In the genomic region with DNA sequence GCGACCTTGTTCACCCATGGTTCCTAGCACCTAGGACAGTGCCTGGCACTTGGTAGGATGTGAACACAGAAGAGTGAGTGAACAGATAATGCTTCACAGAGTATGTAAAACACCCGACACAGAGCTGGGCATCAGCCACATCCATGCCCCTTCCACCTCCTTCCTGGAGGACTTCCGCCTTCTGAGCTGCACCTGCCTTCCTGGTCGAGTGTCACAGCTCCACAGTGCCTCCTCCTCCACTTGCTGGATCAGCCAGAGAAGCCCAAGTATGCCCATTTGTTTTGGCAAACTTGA, we compare ENCODE assay signal across 16 cellular contexts.
"Had no signal": no experiment of that assay in that cellular context is flagged by ENCODE, and none has a peak within 500 bp of the region (broad histone marks: within the 10 kb centered on the region; RNA-seq: fewer than 3 reads in every experiment).

No MANE protein-coding gene starts in this region.

- H3K36me3 Mint-ChIP-seq: natural killer cell had no signal

- H2AFZ ChIP-seq: hepatocyte had no signal

- H3K4me3 ChIP-seq: colonic mucosa, hepatocyte, ovary had no signal

- H3K4me3 Mint-ChIP-seq: endodermal cell, natural killer cell, neural crest cell had no signal

- H3K27me3 Mint-ChIP-seq: progenitor cell of endocrine pancreas had no signal

- H3K4me1 Mint-ChIP-seq: endodermal cell had no signal

- DNase-seq: colonic mucosa; dermis blood vessel endothelial cell; endodermal cell; foreskin melanocyte; head of caudate nucleus; natural killer cell; ovary; right cardiac atrium; small intestine; stimulated activated CD4-positive, alpha-beta T cell treated with anti-CD3 and anti-CD28 coated beads, Interleukin-12 subunit alpha, Interleukin-12 subunit beta, amount 100 ng/mL, for 4 hours; stimulated activated naive CD4-positive, alpha-beta T cell treated with Interleukin-2 at 50 U/mL for 16 hours; trophoblast cell had no signal

- H3K27ac ChIP-seq: colonic mucosa, hepatocyte, ovary had no signal

- H3K9me3 Mint-ChIP-seq: endodermal cell, natural killer cell, neural crest cell had no signal

- H3K27ac Mint-ChIP-seq: endodermal cell, natural killer cell, progenitor cell of endocrine pancreas had no signal

- H3K4me1 ChIP-seq: colonic mucosa had no signal

- ATAC-seq: left lobe of liver, natural killer cell, right cardiac atrium had no signal

- H3K36me3 ChIP-seq: colonic mucosa, ovary had no signal

- H3K4me2 ChIP-seq: hepatocyte had no signal

- H3K27me3 ChIP-seq: colonic mucosa, hepatocyte, ovary had no signal

- H3K9me3 ChIP-seq: colonic mucosa, ovary had no signal
